Comparison of ENCODE assay signal across 27 cellular contexts in the genomic region with DNA sequence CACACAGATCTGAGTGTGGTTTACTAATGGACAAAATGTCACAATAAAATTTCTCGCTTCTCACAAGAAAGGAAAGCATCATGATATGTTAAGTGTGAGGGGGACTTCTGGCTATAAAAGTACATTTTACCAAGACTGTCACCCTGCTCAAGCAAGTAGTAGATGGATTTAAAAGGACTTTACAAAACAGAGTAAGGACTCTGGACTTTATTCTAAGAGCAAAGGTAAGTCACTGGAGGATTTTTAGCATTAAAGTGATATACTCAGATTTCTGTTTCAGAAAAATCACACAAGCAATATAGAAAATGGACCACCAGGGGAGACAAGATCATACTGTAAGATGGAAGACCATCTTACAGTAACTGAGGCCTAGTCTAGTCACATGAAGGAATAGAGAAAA.
"Had no signal": no experiment of that assay in that cellular context is flagged by ENCODE, and none has a peak within 500 bp of the region (broad histone marks: within the 10 kb centered on the region; RNA-seq: fewer than 3 reads in every experiment).

No MANE protein-coding gene starts in this region.

- H3K27me3 ChIP-seq: adrenal gland, body of pancreas, gastrocnemius medialis, heart left ventricle had no signal

- DNase-seq: activated CD4-positive, alpha-beta memory T cell treated with anti-CD3 and anti-CD28 coated beads for 36 hours; activated CD4-positive, alpha-beta T cell treated with anti-CD3 and anti-CD28 coated beads for 36 hours; activated CD4-positive, alpha-beta T cell treated with anti-CD3 and anti-CD28 coated beads, Interleukin-2, amount 10 ng/mL, durations not matched to agents 24 days and 14 days; activated CD4-positive, CD25-positive, alpha-beta regulatory T cell; activated CD4-positive, CD25-positive, alpha-beta regulatory T cell treated with anti-CD3 and anti-CD28 coated beads, Interleukin-2, amount 50 U/mL, for 72 hours; activated CD8-positive, alpha-beta memory T cell treated with anti-CD3 and anti-CD28 coated beads, Interleukin-2, amount 10 ng/mL, durations not matched to agents 7 days and 5 days; activated CD8-positive, alpha-beta memory T cell treated with anti-CD3 and anti-CD28 coated beads, Interleukin-2, amount 50 U/mL, for 4 hours; activated CD8-positive, alpha-beta T cell treated with anti-CD3 and anti-CD28 coated beads, Interleukin-2, amount 10 ng/mL, durations not matched to agents 7 days and 5 days; activated effector memory CD4-positive, alpha-beta T cell treated with anti-CD3 and anti-CD28 coated beads, Interleukin-2, amount 50 U/mL, for 16 hours; activated naive CD4-positive, alpha-beta T cell treated with anti-CD3 and anti-CD28 coated beads for 36 hours; activated naive CD8-positive, alpha-beta T cell treated with anti-CD3 and anti-CD28 coated beads for 36 hours; activated naive CD8-positive, alpha-beta T cell treated with anti-CD3 and anti-CD28 coated beads, Interleukin-2, amount 50 U/mL, for 24 hours; activated T-cell treated with anti-CD3 and anti-CD28 coated beads, Interleukin-2, amount 50 U/mL, for 1 hour; activated T-cell treated with anti-CD3 and anti-CD28 coated beads, Interleukin-2, amount 50 U/mL, for 48 hours; adrenal gland; amygdala; aorta; body of pancreas; caudate nucleus; cortex of kidney; dermis blood vessel endothelial cell; effector CD4-positive, alpha-beta T cell; effector memory CD8-positive, alpha-beta T cell; gastrocnemius medialis; glutamatergic neuron; heart left ventricle had no signal

- H3K4me1 ChIP-seq: adrenal gland, body of pancreas, gastrocnemius medialis, heart left ventricle had no signal

- H3K4me3 ChIP-seq: adrenal gland, body of pancreas, gastrocnemius medialis, heart left ventricle had no signal

- H3K27ac ChIP-seq: adrenal gland, body of pancreas, gastrocnemius medialis, heart left ventricle had no signal

- H3K9me3 ChIP-seq: adrenal gland, body of pancreas, gastrocnemius medialis, heart left ventricle had no signal

- ATAC-seq: activated CD4-positive, alpha-beta T cell treated with anti-CD3 and anti-CD28 coated beads for 36 hours; activated CD8-positive, alpha-beta memory T cell treated with anti-CD3 and anti-CD28 coated beads, Interleukin-2, amount 10 ng/mL, durations not matched to agents 7 days and 5 days; activated CD8-positive, alpha-beta T cell treated with anti-CD3 and anti-CD28 coated beads, Interleukin-2, amount 10 ng/mL, durations not matched to agents 7 days and 5 days; activated naive CD8-positive, alpha-beta T cell treated with anti-CD3 and anti-CD28 coated beads, Interleukin-2, amount 50 U/mL, for 24 hours; body of pancreas; effector memory CD8-positive, alpha-beta T cell; esophagus mucosa; gastrocnemius medialis; heart left ventricle had no signal

- H3K36me3 ChIP-seq: adrenal gland, gastrocnemius medialis, heart left ventricle had no signal
